In genomic region chr12:52389313-52390207, GRCh38 we compare ENCODE assay signal across 2 cellular contexts.
TF ChIP-seq lines count a peak whose summit lies in the region.

No MANE protein-coding gene starts in this region.

TF ChIP-seq in WTC11, 78 proteins besides CTCF, POLR2A, EP300 and RAD21:
- TF ChIP-seq ARID4B (CRISPR knock-in tag; IDR thresholded peaks at IDR 0.05; ENCODE audit: borderline replicate concordance) (no peak), FOXP4 (CRISPR knock-in tag; IDR thresholded peaks at IDR 0.05) (no peak), CDX4 (CRISPR knock-in tag; IDR thresholded peaks at IDR 0.05; ENCODE audit: borderline replicate concordance) (no peak), NR2C2 (CRISPR knock-in tag; IDR thresholded peaks at IDR 0.05) (no peak), RORB (CRISPR knock-in tag; IDR thresholded peaks at IDR 0.05) (no peak)

TF ChIP-seq in HepG2, 621 proteins besides CTCF, POLR2A, EP300 and RAD21:
- TF ChIP-seq ZNF264 (CRISPR knock-in tag; IDR thresholded peaks at IDR 0.05), result no peak
- no peak for TF ChIP-seq ZNF749 (CRISPR knock-in tag; IDR thresholded peaks at IDR 0.05; ENCODE audit: borderline replicate concordance)
- TF ChIP-seq ZFYVE20 (CRISPR knock-in tag; IDR thresholded peaks at IDR 0.05; ENCODE audit: borderline replicate concordance, low read depth), result no peak
- TF ChIP-seq DNMT3B (CRISPR knock-in tag; conservative IDR thresholded peaks at IDR 0.05), result no peak
- TF ChIP-seq DBP (CRISPR knock-in tag; IDR thresholded peaks at IDR 0.05; ENCODE audit: not compliant biosample characterization), result no peak
- no peak for TF ChIP-seq ZZZ3 (CRISPR knock-in tag; IDR thresholded peaks at IDR 0.05; ENCODE audit: borderline replicate concordance)
- TF ChIP-seq UBTF (CRISPR knock-in tag; IDR thresholded peaks at IDR 0.05), result no peak
- no peak for TF ChIP-seq HMGXB3 (CRISPR knock-in tag; IDR thresholded peaks at IDR 0.05; ENCODE audit: borderline replicate concordance)
- TF ChIP-seq ZNF253 (CRISPR knock-in tag; IDR thresholded peaks at IDR 0.05; ENCODE audit: borderline replicate concordance), result no peak
- TF ChIP-seq SNAPC5 (CRISPR knock-in tag; IDR thresholded peaks at IDR 0.05; ENCODE audit: borderline replicate concordance), result no peak
- no peak for TF ChIP-seq DMTF1 (CRISPR knock-in tag; IDR thresholded peaks at IDR 0.05)
- TF ChIP-seq CCDC6 (CRISPR knock-in tag; IDR thresholded peaks at IDR 0.05), result no peak
- TF ChIP-seq SIN3A (IDR thresholded peaks at IDR 0.05; ENCODE audit: borderline replicate concordance, low read depth, low read length), result no peak
- TF ChIP-seq ZNF24 (IDR thresholded peaks at IDR 0.05), result no peak
- TF ChIP-seq XRCC5 (optimal IDR thresholded peaks at IDR 0.05; ENCODE audit: low read length), result no peak
- no peak for TF ChIP-seq NPAS2 (CRISPR knock-in tag; IDR thresholded peaks at IDR 0.05; ENCODE audit: borderline replicate concordance)
- TF ChIP-seq FOXA1 (IDR thresholded peaks at IDR 0.05), result no peak
- TF ChIP-seq FOXA1 (CRISPR knock-in tag; IDR thresholded peaks at IDR 0.05), result no peak
- TF ChIP-seq CHD2 (IDR thresholded peaks at IDR 0.05; ENCODE audit: low read depth, low read length), result no peak
TF ChIP-seq in HepG2: peak in this region for 0.
